In genomic region chr18:13496691-13497281, GRCh38 we compare ENCODE assay signal across 17 cellular contexts.
"Had no signal": no experiment of that assay in that cellular context is flagged by ENCODE, and none has a peak within 500 bp of the region (broad histone marks: within the 10 kb centered on the region; RNA-seq: fewer than 3 reads in every experiment).

No MANE protein-coding gene starts in this region.

- H3K27ac Mint-ChIP-seq: activated CD4-positive, alpha-beta T cell treated with anti-CD3 and anti-CD28 coated beads for 36 hours; activated T-cell treated with anti-CD3 and anti-CD28 coated beads, Interleukin-2, amount 50 U/mL, for 72 hours; memory B cell; stimulated activated naive CD8-positive, alpha-beta T cell treated with anti-CD3 and anti-CD28 coated beads, Interleukin-15, Interleukin-2, amounts not matched to agents 100 ng/mL and 50 ng/mL, for 24 hours had no signal

- H3K27me3 Mint-ChIP-seq: activated CD4-positive, alpha-beta T cell treated with anti-CD3 and anti-CD28 coated beads for 36 hours; memory B cell; naive B cell; stimulated activated naive CD8-positive, alpha-beta T cell treated with anti-CD3 and anti-CD28 coated beads, Interleukin-15, Interleukin-2, amounts not matched to agents 100 ng/mL and 50 ng/mL, for 24 hours had no signal

- H3K4me3 ChIP-seq: heart right ventricle, spleen, thyroid gland had no signal

- H3K36me3 ChIP-seq: thyroid gland had no signal

- H3K4me3 Mint-ChIP-seq: activated CD4-positive, alpha-beta T cell treated with anti-CD3 and anti-CD28 coated beads for 36 hours; activated T-cell treated with anti-CD3 and anti-CD28 coated beads, Interleukin-2, amount 50 U/mL, for 72 hours; memory B cell; stimulated activated naive CD8-positive, alpha-beta T cell treated with anti-CD3 and anti-CD28 coated beads, Interleukin-15, Interleukin-2, amounts not matched to agents 100 ng/mL and 50 ng/mL, for 24 hours had no signal

- H3K27ac ChIP-seq: heart right ventricle, spleen, thyroid gland had no signal

- DNase-seq: activated CD4-positive, alpha-beta T cell treated with anti-CD3 and anti-CD28 coated beads for 36 hours; activated CD4-positive, alpha-beta T cell treated with anti-CD3 and anti-CD28 coated beads, Interleukin-2, amount 50 U/mL, for 4 hours; activated CD8-positive, alpha-beta memory T cell treated with anti-CD3 and anti-CD28 coated beads, Interleukin-2, amount 50 U/mL, for 48 hours; activated gamma-delta T cell treated with Interleukin-2 at 50 U/mL for 16 hours; activated T-cell treated with anti-CD3 and anti-CD28 coated beads, Interleukin-2, amount 50 U/mL, for 72 hours; heart right ventricle; islet precursor cell; left colon; naive B cell; spleen; stimulated activated CD4-positive, alpha-beta T cell treated with anti-CD3 and anti-CD28 coated beads, Interleukin-4, amount 100 ng/mL, for 24 hours; substantia nigra; T-helper 1 cell; T-helper 9 cell; thyroid gland had no signal

- H3K9me3 ChIP-seq: thyroid gland had no signal

- H3K27me3 ChIP-seq: heart right ventricle, spleen, thyroid gland had no signal
